In genomic region chr1:91015794-91016550, GRCh38 we compare ENCODE assay signal across 1 cellular context.
TF ChIP-seq lines count a peak whose summit lies in the region.

No MANE protein-coding gene starts in this region.

TF ChIP-seq in H1, 55 proteins besides CTCF, POLR2A, EP300 and RAD21 (continued from another document):
- TF ChIP-seq, protein P1, sequence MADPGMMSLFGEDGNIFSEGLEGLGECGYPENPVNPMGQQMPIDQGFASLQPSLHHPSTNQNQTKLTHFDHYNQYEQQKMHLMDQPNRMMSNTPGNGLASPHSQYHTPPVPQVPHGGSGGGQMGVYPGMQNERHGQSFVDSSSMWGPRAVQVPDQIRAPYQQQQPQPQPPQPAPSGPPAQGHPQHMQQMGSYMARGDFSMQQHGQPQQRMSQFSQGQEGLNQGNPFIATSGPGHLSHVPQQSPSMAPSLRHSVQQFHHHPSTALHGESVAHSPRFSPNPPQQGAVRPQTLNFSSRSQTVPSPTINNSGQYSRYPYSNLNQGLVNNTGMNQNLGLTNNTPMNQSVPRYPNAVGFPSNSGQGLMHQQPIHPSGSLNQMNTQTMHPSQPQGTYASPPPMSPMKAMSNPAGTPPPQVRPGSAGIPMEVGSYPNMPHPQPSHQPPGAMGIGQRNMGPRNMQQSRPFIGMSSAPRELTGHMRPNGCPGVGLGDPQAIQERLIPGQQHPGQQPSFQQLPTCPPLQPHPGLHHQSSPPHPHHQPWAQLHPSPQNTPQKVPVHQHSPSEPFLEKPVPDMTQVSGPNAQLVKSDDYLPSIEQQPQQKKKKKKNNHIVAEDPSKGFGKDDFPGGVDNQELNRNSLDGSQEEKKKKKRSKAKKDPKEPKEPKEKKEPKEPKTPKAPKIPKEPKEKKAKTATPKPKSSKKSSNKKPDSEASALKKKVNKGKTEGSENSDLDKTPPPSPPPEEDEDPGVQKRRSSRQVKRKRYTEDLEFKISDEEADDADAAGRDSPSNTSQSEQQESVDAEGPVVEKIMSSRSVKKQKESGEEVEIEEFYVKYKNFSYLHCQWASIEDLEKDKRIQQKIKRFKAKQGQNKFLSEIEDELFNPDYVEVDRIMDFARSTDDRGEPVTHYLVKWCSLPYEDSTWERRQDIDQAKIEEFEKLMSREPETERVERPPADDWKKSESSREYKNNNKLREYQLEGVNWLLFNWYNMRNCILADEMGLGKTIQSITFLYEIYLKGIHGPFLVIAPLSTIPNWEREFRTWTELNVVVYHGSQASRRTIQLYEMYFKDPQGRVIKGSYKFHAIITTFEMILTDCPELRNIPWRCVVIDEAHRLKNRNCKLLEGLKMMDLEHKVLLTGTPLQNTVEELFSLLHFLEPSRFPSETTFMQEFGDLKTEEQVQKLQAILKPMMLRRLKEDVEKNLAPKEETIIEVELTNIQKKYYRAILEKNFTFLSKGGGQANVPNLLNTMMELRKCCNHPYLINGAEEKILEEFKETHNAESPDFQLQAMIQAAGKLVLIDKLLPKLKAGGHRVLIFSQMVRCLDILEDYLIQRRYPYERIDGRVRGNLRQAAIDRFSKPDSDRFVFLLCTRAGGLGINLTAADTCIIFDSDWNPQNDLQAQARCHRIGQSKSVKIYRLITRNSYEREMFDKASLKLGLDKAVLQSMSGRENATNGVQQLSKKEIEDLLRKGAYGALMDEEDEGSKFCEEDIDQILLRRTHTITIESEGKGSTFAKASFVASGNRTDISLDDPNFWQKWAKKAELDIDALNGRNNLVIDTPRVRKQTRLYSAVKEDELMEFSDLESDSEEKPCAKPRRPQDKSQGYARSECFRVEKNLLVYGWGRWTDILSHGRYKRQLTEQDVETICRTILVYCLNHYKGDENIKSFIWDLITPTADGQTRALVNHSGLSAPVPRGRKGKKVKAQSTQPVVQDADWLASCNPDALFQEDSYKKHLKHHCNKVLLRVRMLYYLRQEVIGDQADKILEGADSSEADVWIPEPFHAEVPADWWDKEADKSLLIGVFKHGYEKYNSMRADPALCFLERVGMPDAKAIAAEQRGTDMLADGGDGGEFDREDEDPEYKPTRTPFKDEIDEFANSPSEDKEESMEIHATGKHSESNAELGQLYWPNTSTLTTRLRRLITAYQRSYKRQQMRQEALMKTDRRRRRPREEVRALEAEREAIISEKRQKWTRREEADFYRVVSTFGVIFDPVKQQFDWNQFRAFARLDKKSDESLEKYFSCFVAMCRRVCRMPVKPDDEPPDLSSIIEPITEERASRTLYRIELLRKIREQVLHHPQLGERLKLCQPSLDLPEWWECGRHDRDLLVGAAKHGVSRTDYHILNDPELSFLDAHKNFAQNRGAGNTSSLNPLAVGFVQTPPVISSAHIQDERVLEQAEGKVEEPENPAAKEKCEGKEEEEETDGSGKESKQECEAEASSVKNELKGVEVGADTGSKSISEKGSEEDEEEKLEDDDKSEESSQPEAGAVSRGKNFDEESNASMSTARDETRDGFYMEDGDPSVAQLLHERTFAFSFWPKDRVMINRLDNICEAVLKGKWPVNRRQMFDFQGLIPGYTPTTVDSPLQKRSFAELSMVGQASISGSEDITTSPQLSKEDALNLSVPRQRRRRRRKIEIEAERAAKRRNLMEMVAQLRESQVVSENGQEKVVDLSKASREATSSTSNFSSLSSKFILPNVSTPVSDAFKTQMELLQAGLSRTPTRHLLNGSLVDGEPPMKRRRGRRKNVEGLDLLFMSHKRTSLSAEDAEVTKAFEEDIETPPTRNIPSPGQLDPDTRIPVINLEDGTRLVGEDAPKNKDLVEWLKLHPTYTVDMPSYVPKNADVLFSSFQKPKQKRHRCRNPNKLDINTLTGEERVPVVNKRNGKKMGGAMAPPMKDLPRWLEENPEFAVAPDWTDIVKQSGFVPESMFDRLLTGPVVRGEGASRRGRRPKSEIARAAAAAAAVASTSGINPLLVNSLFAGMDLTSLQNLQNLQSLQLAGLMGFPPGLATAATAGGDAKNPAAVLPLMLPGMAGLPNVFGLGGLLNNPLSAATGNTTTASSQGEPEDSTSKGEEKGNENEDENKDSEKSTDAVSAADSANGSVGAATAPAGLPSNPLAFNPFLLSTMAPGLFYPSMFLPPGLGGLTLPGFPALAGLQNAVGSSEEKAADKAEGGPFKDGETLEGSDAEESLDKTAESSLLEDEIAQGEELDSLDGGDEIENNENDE (IDR thresholded peaks at IDR 0.05; ENCODE audit: insufficient replicate concordance, low read length), result no peak
- TF ChIP-seq, protein P2, sequence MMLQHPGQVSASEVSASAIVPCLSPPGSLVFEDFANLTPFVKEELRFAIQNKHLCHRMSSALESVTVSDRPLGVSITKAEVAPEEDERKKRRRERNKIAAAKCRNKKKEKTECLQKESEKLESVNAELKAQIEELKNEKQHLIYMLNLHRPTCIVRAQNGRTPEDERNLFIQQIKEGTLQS (IDR thresholded peaks at IDR 0.05; ENCODE audit: insufficient read depth, low read depth, low read length), result no peak
- TF ChIP-seq EZH2 (IDR thresholded peaks at IDR 0.05; ENCODE audit: low read depth, low read length, severe bottlenecking) (no peak), BACH1 (IDR thresholded peaks at IDR 0.05; ENCODE audit: low read length) (no peak), CTBP2 (IDR thresholded peaks at IDR 0.05; ENCODE audit: borderline replicate concordance, insufficient read depth, insufficient read length, low read length) (no peak), POLR2AphosphoS5 (IDR thresholded peaks at IDR 0.05; ENCODE audit: low read depth, low read length) (no peak)
- TF ChIP-seq, protein P3, sequence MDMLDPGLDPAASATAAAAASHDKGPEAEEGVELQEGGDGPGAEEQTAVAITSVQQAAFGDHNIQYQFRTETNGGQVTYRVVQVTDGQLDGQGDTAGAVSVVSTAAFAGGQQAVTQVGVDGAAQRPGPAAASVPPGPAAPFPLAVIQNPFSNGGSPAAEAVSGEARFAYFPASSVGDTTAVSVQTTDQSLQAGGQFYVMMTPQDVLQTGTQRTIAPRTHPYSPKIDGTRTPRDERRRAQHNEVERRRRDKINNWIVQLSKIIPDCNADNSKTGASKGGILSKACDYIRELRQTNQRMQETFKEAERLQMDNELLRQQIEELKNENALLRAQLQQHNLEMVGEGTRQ (IDR thresholded peaks at IDR 0.05; ENCODE audit: low read length), result no peak
TF ChIP-seq in H1: peak in this region for 0.
